In the genomic region with DNA sequence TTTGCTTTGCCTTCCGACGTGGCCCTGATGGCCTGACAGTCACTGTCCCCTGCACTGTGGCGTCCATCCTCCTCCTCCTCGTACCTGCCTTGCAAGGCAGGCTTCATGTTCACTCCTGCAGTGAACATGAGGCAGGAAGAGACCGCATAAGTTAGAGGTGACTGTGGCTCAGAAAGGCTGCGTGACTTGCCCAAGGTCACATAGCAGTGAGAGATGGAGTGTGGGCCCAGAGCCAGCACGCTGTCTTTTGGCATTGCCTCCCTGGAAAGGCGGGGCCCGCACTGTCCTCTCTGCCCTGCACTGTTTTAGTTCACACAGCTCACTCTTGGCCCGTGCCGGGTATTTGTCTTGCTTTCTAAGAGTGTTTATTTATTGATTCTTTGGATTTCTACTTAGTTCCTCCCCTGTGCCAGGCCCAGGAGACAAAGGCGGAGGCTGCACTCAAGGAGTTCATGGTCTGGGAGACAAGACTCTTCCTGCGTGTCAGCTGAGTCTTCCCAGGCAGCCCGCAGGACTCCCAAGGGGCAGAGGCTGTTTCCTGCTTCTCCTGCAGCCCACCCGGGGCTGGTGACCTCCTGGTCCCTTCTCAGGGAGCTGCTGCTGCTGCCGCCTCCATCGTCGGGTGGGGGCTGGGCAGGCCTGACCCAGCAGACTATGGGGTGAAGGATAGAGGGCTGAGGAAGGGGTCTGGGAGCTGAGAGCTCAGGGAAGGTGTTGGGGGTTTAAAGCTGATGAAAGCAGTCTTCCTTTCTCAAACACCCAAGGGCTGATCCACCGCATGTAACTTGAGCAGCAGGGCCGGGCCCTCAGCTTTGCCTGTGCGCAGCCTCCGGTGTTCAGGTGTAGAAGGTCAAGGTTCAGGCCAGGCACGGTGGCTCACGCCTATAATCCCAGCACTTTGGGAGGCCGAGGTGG, we compare ENCODE assay signal across 12 cellular contexts. TPM values are rescaled to one million over a fixed set of nuclear protein-coding genes. Genes with fewer than 3 reads are reported as not detected.
DNase-seq lines count a peak whose midpoint lies in the region; ATAC-seq and TF ChIP-seq lines count a peak whose summit lies in the region.
"Had no signal": no experiment of that assay in that cellular context is flagged by ENCODE, and none has a peak within 500 bp of the region (broad histone marks: within the 10 kb centered on the region; RNA-seq: fewer than 3 reads in every experiment).

No MANE protein-coding gene starts in this region.

- no peaks in the 10 kb centered on the region for H4K20me1 ChIP-seq in osteoblast (ENCODE audit: insufficient read depth, low read length)

- no peaks in the 10 kb centered on the region for H3K79me2 ChIP-seq in osteoblast (ENCODE audit: insufficient read depth, low read length)

- H3K36me3 ChIP-seq in SJSA1, result no peaks in the 10 kb centered on the region
- no peaks in the 10 kb centered on the region for H3K36me3 ChIP-seq in osteoblast (ENCODE audit: insufficient read depth, low read length)

- H3K27me3 ChIP-seq in SJSA1 (replicated peaks) (no peaks in the 10 kb centered on the region), osteoblast (ENCODE audit: insufficient read depth, low read length) (no peaks in the 10 kb centered on the region)
- H3K27me3 ChIP-seq: foreskin keratinocyte had no signal

- TF ChIP-seq CTCF in AG10803 (conservative IDR thresholded peaks at IDR 0.05; ENCODE audit: low read length), result no peak
- TF ChIP-seq CTCF in osteoblast (IDR thresholded peaks at IDR 0.05; ENCODE audit: extremely low read depth, low read depth, low read length), result no peak

- peak; percentile 22 for ATAC-seq in Right ventricle myocardium inferior
- ATAC-seq: foreskin keratinocyte had no signal

- H3K27ac ChIP-seq in SJSA1 (peak overlapping the region; percentile 30), osteoblast (ENCODE audit: low read depth, low read length) (peak overlapping the region; percentile 69), caudate nucleus (ENCODE audit: low read depth, low read length) (no peak overlapping the region)
- H3K27ac ChIP-seq: foreskin keratinocyte had no signal

- H3K9me3 ChIP-seq in SJSA1 (replicated peaks) (no peaks in the 10 kb centered on the region; the same call in 1 of the 2 replicates), osteoblast (ENCODE audit: low read depth, low read length) (no peaks in the 10 kb centered on the region)

- H3K4me3 ChIP-seq in AG10803 (ENCODE audit: low read length), result no peak overlapping the region
- H3K4me3 ChIP-seq in SJSA1, result no peak overlapping the region
- no peak overlapping the region for H3K4me3 ChIP-seq in osteoblast (ENCODE audit: insufficient read depth, low read length)

- peaks cover 56% of the 10 kb centered on the region for H3K4me1 ChIP-seq in SJSA1 (replicated peaks)
- H3K4me1 ChIP-seq in osteoblast (ENCODE audit: insufficient read depth, low read length), result peaks cover 41% of the 10 kb centered on the region

- DNase-seq in AG10803 (ENCODE audit: low read depth) (peak; percentile 62), SJSA1 (ENCODE audit: low read depth in 1 of 2, low spot score in 2 of 2) (peak; percentile 95 to 97), Right ventricle myocardium inferior (ENCODE audit: missing footprints) (peak; percentile 86), osteoblast (ENCODE audit: insufficient read length, low spot score, missing footprints) (peak; percentile 87), AML-193 (lab: John Stamatoyannopoulos, UW) (no peak), NCI-H1417 (lab: John Stamatoyannopoulos, UW) (no peak), NCI-H1048 (lab: John Stamatoyannopoulos, UW) (no peak), caudate nucleus (lab: John Stamatoyannopoulos, UW) (no peak)
- DNase-seq: activated effector memory CD4-positive, alpha-beta T cell treated with anti-CD3 and anti-CD28 coated beads, Interleukin-2, amount 50 U/mL, for 16 hours; foreskin keratinocyte had no signal

- H3K4me2 ChIP-seq in osteoblast (ENCODE audit: insufficient read depth, low read length), result peak overlapping the region; percentile 0

- H2AFZ ChIP-seq in osteoblast (ENCODE audit: low read length), result no peak overlapping the region

- intact Hi-C loops in Right ventricle myocardium inferior (cut with DNase I), result no loop called here

RNA-seq across cellular contexts. Expression of a gene that starts 12.7 kb away (rescaled TPM):
- 4.4 and 5.2 TPM in 2 replicates for total RNA-seq in SJSA1 (2014; rRNA removed; shearing (Covaris generic))
- total RNA-seq in Right ventricle myocardium inferior (38.2 TPM), osteoblast (39.1 and 74.0 TPM in 2 replicates)

RNA-seq across cellular contexts. Expression of a gene that starts 15.0 kb away (rescaled TPM):
- 0.13 TPM in 1 of 2 replicates, not detected in the other for total RNA-seq in SJSA1 (2014; rRNA removed; shearing (Covaris generic))
- 3.4 TPM for total RNA-seq in Right ventricle myocardium inferior
- total RNA-seq in osteoblast, result 4.0 and 5.3 TPM in 2 replicates
- total RNA-seq: T-helper 1 cell treated with Interleukin-12 subunit alpha and Interleukin-12 subunit beta and Interleukin-4 antibody, amounts not matched to agents 30 ng/mL and 1 ng/mL, for 36 hours had no signal

RNA-seq across cellular contexts. Expression of a gene that starts 23.6 kb away (rescaled TPM):
- total RNA-seq in SJSA1 (2014; rRNA removed; shearing (Covaris generic)), result 5.8 and 9.2 TPM in 2 replicates
- total RNA-seq in Right ventricle myocardium inferior (17.9 TPM), osteoblast (7.1 and 8.3 TPM in 2 replicates)

RNA-seq across cellular contexts. Expression of a gene that starts 57.5 kb away (rescaled TPM):
- total RNA-seq in SJSA1 (2014; rRNA removed; shearing (Covaris generic)), result not detected in 2 replicates
- not detected for total RNA-seq in Right ventricle myocardium inferior
- not detected in 2 replicates for total RNA-seq in osteoblast
- total RNA-seq: foreskin keratinocyte; T-helper 1 cell treated with Interleukin-12 subunit alpha and Interleukin-12 subunit beta and Interleukin-4 antibody, amounts not matched to agents 30 ng/mL and 1 ng/mL, for 36 hours; ureter had no signal

Comparison
In these comparisons a context has a peak if more than half of its experiments do, and no peak if none do; other contexts are left out.
1. DNase-seq: peak in AG10803 (single experiment), SJSA1 (2 of 2), Right ventricle myocardium inferior (single experiment) and osteoblast (single experiment); none in AML-193 (0 of 2), NCI-H1417 (0 of 3), NCI-H1048 (single experiment) and caudate nucleus (0 of 61).